In the genomic region with DNA sequence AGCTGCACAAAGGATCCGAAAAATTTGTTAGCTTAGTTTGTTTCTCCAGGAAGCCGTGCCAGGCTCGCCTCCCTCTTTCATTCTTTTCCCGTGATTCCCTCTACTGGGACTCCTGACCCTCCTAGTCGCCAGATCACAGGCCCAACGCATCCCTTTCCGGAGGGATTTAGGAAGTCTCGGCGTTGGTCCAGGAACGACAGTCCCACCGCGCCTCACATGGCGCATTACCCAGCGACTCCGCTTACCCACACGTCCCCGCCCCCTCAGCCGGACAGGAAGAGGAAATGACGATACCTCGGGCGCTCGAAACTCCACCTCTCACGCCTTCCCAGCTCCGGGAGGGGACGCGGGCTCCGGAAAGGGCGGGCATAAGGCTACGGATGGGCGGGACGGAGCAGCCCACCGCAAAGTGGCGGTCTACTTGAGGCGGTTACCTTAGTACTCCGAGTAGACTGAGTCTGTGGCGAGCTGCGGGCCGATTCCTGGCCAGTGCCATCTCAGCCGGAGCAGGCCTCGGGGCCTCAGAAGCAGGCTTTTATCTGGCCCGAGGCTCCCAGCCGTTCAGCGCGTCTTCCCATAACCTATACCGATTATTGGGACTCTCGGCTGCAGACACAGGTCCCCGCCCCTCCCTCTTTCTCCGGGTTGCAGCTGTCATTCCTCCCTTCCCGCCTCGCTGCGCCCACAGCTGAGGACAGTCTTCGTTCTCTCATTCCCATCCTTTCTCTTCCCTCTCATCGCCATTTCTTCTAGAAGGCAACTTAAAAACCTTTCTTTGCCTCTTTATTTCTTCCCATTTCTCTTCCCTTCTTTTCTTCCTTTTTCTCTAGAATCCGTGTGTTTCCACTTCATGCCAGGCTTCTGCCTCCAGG, we compare ENCODE assay signal across 1 cellular context.
TF ChIP-seq lines count a peak whose summit lies in the region.

A gene with protein sequence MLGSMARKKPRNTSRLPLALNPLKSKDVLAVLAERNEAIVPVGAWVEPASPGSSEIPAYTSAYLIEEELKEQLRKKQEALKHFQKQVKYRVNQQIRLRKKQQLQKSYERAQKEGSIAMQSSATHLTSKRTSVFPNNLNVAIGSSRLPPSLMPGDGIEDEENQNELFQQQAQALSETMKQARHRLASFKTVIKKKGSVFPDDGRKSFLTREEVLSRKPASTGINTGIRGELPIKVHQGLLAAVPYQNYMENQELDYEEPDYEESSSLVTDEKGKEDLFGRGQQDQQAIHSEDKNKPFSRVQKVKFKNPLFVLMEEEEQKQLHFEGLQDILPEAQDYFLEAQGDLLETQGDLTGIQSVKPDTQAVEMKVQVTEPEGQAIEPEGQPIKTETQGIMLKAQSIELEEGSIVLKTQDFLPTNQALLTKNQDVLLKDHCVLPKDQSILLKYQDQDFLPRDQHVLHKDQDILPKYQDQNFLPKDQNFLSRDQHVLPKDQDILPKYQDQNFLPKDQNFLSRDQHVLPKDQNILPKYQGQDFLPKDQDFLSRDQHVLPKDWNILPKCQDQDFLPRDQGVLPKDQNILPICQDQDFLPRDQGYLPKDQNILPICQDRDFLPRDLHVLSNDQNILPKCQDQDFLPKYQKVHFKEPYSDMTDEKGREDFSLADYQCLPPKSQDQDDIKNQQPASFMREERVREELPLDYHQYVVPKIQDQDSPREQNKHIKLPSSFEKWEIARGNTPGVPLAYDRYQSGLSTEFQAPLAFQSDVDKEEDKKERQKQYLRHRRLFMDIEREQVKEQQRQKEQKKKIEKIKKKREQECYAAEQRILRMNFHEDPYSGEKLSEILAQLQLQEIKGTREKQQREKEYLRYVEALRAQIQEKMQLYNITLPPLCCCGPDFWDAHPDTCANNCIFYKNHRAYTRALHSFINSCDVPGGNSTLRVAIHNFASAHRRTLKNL (plus strand): TSS at position 450 of the 872 bp plus-strand sequence. CDS start 531 bp downstream, outside the sequence.

TF ChIP-seq in HEK293, 187 proteins besides CTCF, POLR2A, EP300 and RAD21 (continued from another document and continues in another):
- TF ChIP-seq PRDM2 (tag by site-specific recombination; IDR thresholded peaks at IDR 0.05; ENCODE audit: borderline replicate concordance) (no peak), KLF7 (tag by site-specific recombination; IDR thresholded peaks at IDR 0.05; ENCODE audit: borderline replicate concordance) (0 out of 2 replicates have a peak, but pooled peaks have one; percentile 41), ZNF658 (tag by site-specific recombination; IDR thresholded peaks at IDR 0.05) (no peak), ZNF341 (tag by site-specific recombination; IDR thresholded peaks at IDR 0.05; ENCODE audit: low read depth) (no peak; the same call in 1 of the 2 replicates), GLIS1 (tag by site-specific recombination; IDR thresholded peaks at IDR 0.05) (peak; percentile 67), ZNF571 (tag by site-specific recombination; IDR thresholded peaks at IDR 0.05) (no peak), ZFP69B (tag by site-specific recombination; IDR thresholded peaks at IDR 0.05) (no peak), ZNF777 (tag by site-specific recombination; IDR thresholded peaks at IDR 0.05; ENCODE audit: borderline replicate concordance) (no peak), MZF1 (tag by site-specific recombination; IDR thresholded peaks at IDR 0.05; ENCODE audit: borderline replicate concordance) (peak; percentile 93; the same call in 1 of the 2 replicates), ZNF610 (tag by site-specific recombination; IDR thresholded peaks at IDR 0.05; ENCODE audit: borderline replicate concordance) (peak; percentile 75; the same call in 1 of the 2 replicates), GLIS2 (tag by site-specific recombination; IDR thresholded peaks at IDR 0.05) (peak; percentile 59; the same call in 1 of the 2 replicates), ZBTB8A (tag by site-specific recombination; IDR thresholded peaks at IDR 0.05) (peak; percentile 82), ELK4 (IDR thresholded peaks at IDR 0.05; ENCODE audit: borderline replicate concordance, low read depth, low read length) (no peak), KLF8 (tag by site-specific recombination; IDR thresholded peaks at IDR 0.05) (peak; percentile 75; the same call in 1 of the 2 replicates), ZXDB (tag by site-specific recombination; IDR thresholded peaks at IDR 0.05) (no peak), ZBTB17 (tag by site-specific recombination; IDR thresholded peaks at IDR 0.05) (peak; percentile 88), ZSCAN5A (tag by site-specific recombination; IDR thresholded peaks at IDR 0.05) (no peak), ZNF768 (tag by site-specific recombination; IDR thresholded peaks at IDR 0.05) (no peak), SP7 (tag by site-specific recombination; IDR thresholded peaks at IDR 0.05) (peak; percentile 63), SP3 (tag by site-specific recombination; IDR thresholded peaks at IDR 0.05) (peak; percentile 94), OSR2 (tag by site-specific recombination; IDR thresholded peaks at IDR 0.05) (no peak), WT1 (tag by site-specific recombination; IDR thresholded peaks at IDR 0.05) (0 out of 2 replicates have a peak, but pooled peaks have one; percentile 14), KLF1 (tag by site-specific recombination; IDR thresholded peaks at IDR 0.05) (0 out of 2 replicates have a peak, but pooled peaks have one; percentile 30), ZNF366 (tag by site-specific recombination; conservative IDR thresholded peaks at IDR 0.05) (peak; percentile 80), ZNF76 (tag by site-specific recombination; IDR thresholded peaks at IDR 0.05; ENCODE audit: borderline replicate concordance, low read depth) (peak; percentile 88), ZBTB11 (tag by site-specific recombination; conservative IDR thresholded peaks at IDR 0.05; ENCODE audit: low read depth) (peak; percentile 87), ZEB2 (tag by site-specific recombination; IDR thresholded peaks at IDR 0.05) (peak; percentile 57; the same call in 1 of the 2 replicates), ZNF660 (tag by site-specific recombination; IDR thresholded peaks at IDR 0.05) (0 out of 2 replicates have a peak, but pooled peaks have one; percentile 47), ZBTB26 (tag by site-specific recombination; optimal IDR thresholded peaks at IDR 0.05) (peak; percentile 16), BCL11A (tag by site-specific recombination; IDR thresholded peaks at IDR 0.05; ENCODE audit: low read depth) (no peak), SP2 (tag by site-specific recombination; IDR thresholded peaks at IDR 0.05) (peak; percentile 97)
- TF ChIP-seq, protein P1, sequence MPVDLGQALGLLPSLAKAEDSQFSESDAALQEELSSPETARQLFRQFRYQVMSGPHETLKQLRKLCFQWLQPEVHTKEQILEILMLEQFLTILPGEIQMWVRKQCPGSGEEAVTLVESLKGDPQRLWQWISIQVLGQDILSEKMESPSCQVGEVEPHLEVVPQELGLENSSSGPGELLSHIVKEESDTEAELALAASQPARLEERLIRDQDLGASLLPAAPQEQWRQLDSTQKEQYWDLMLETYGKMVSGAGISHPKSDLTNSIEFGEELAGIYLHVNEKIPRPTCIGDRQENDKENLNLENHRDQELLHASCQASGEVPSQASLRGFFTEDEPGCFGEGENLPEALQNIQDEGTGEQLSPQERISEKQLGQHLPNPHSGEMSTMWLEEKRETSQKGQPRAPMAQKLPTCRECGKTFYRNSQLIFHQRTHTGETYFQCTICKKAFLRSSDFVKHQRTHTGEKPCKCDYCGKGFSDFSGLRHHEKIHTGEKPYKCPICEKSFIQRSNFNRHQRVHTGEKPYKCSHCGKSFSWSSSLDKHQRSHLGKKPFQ (tag by site-specific recombination; IDR thresholded peaks at IDR 0.05), result no peak
- TF ChIP-seq, protein P2, sequence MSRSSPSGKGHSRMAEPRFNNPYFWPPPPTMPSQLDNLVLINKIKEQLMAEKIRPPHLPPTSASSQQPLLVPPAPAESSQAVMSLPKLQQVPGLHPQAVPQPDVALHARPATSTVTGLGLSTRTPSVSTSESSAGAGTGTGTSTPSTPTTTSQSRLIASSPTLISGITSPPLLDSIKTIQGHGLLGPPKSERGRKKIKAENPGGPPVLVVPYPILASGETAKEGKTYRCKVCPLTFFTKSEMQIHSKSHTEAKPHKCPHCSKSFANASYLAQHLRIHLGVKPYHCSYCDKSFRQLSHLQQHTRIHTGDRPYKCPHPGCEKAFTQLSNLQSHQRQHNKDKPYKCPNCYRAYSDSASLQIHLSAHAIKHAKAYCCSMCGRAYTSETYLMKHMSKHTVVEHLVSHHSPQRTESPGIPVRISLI (tag by site-specific recombination; IDR thresholded peaks at IDR 0.05), result no peak
